Comparison of ENCODE assay signal across 27 cellular contexts in the genomic region with DNA sequence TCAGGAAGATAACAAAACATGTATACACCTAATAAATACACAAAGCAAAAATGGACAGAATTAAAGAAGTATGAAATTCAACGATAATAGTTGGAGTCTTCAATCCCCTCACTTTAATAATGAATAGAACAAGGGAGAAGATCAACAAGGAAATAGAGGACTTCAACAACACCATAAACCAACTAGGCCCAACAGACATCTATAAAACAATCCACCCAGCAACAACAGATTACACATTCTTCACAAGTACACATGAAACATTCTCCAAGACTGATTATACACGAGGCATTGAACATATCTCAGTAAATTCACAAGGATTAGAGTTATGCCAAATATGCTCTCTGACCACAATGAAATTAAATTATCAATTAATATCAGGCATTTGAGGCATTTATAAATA.
DNase-seq lines count a peak whose midpoint lies in the region; ATAC-seq and TF ChIP-seq lines count a peak whose summit lies in the region.
"Had no signal": no experiment of that assay in that cellular context is flagged by ENCODE, and none has a peak within 500 bp of the region (broad histone marks: within the 10 kb centered on the region; RNA-seq: fewer than 3 reads in every experiment).

No MANE protein-coding gene starts in this region.

- DNase-seq in left colon (no peak), mucosa of descending colon (no peak), NCI-H69 (lab: John Stamatoyannopoulos, UW) (no peak)
- DNase-seq: 8988T; ACHN; AML-193; BE2C; C1 segment of cervical spinal cord; Caco-2; Calu3; CD4-positive, alpha-beta memory T cell; CD4-positive, alpha-beta T cell; CD4-positive, CD25-positive, alpha-beta regulatory T cell; CD8-positive, alpha-beta memory T cell; CD8-positive, alpha-beta T cell; COR-L47; DMS 273 treated with DMSO at 0.1 percent for 48 hours; DMS153; DMS53; DMS79; DMS79 treated with DMSO at 0.1 percent for 48 hours; DND-41; EL had no signal

- H3K4me3 ChIP-seq in mucosa of descending colon, result no peak overlapping the region
- H3K4me3 ChIP-seq: A549; BLaER1; BLaER1 treated with 17β-estradiol and CSF1 and Interleukin-3, amounts not matched to agents 10 nM and 100 nM had no signal

- H3K36me3 ChIP-seq in mucosa of descending colon (ENCODE audit: low read depth), result no peaks in the 10 kb centered on the region
- H3K36me3 ChIP-seq: BE2C; BLaER1; BLaER1 treated with 17β-estradiol and CSF1 and Interleukin-3, amounts not matched to agents 10 nM and 100 nM had no signal

- H3K9me3 ChIP-seq in mucosa of descending colon, result no peaks in the 10 kb centered on the region
- H3K9me3 ChIP-seq: A549, BE2C, Caco-2 had no signal

- ATAC-seq in left colon (peak; percentile 82), mucosa of descending colon (peak; percentile 85), GM19395 (IDR thresholded peaks at IDR 0.05; ENCODE audit: unreplicated experiment) (no peak)
- ATAC-seq: A549; CD8-positive, alpha-beta T cell had no signal

- no peaks in the 10 kb centered on the region for H3K4me1 ChIP-seq in mucosa of descending colon (ENCODE audit: low read depth)
- H3K4me1 ChIP-seq: A549, BE2C, Caco-2 had no signal

- TF ChIP-seq CTCF in mucosa of descending colon (IDR thresholded peaks at IDR 0.05), result no peak

- intact Hi-C loops in left colon (cut with DNase I, micrococcal nuclease), result no loop called here
- intact Hi-C loops in mucosa of descending colon (cut with DNase I, micrococcal nuclease), result no loop called here
